In the genomic region with DNA sequence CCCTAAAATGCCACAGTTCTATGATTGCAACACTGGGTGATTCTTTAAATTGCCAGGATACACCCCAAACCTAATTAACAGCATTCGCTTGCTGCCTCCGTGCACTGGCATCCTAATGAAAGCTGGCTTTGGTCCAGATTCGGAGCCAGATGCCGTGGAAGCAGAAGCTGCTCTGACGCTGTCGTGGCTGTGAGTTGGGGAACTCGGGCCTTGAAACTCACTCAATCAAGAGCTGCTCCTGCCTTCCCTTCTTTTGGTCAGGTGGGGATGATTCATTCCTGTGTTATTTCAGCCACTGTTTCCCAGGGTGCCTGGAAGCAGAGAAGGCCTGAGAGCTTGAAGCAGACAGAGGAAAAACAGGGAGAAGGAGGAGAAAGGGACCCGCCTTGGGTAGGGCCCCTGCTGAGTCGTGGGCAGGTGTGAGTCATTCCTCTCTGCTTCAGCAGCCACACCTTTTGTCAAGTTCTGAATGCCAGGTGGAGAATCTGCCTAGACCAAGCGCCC, we compare ENCODE assay signal across 8 cellular contexts. TPM values are rescaled to one million over a fixed set of nuclear protein-coding genes. Genes with fewer than 3 reads are reported as not detected.
DNase-seq lines count a peak whose midpoint lies in the region; ATAC-seq, FAIRE-seq and TF ChIP-seq lines count a peak whose summit lies in the region.

No MANE protein-coding gene starts in this region.

- H3K36me3 ChIP-seq in endodermal cell (ENCODE audit: control insufficient read depth, insufficient read depth, low read length) = no peaks in the 10 kb centered on the region

- H3K9me3 ChIP-seq in endodermal cell (ENCODE audit: control insufficient read depth, low read length) = no peaks in the 10 kb centered on the region

- H3K4me1 ChIP-seq in endodermal cell (ENCODE audit: control insufficient read depth, insufficient read depth, low read length) = no peaks in the 10 kb centered on the region

- H3K9me3 Mint-ChIP-seq in endodermal cell (no peaks in the 10 kb centered on the region), nephron progenitor cell (no peaks in the 10 kb centered on the region)

- H3K27me3 ChIP-seq in endodermal cell (ENCODE audit: control insufficient read depth, insufficient read depth, low read length, poor library complexity, severe bottlenecking) = no peaks in the 10 kb centered on the region

- no peak overlapping the region for H3K27ac ChIP-seq in endodermal cell (ENCODE audit: low read depth, low read length)

- peak; percentile 42 for DNase-seq in 8988T
- peak; percentile 76 for DNase-seq in H54 (ENCODE audit: insufficient read length, low spot score)
- peak; percentile 48 for DNase-seq in NCI-H774 (lab: John Stamatoyannopoulos, UW)
- peak; percentile 96 for DNase-seq in endodermal cell
- DNase-seq in nephron progenitor cell = no peak
- no peak for DNase-seq in HuH-7 (ENCODE audit: low spot score)

- no peak for TF ChIP-seq CTCF in endodermal cell (conservative IDR thresholded peaks at IDR 0.05)
- no peak for TF ChIP-seq CTCF in nephron progenitor cell (IDR thresholded peaks at IDR 0.05)

- H3K36me3 Mint-ChIP-seq in endodermal cell (ENCODE audit: low read depth) (no peaks in the 10 kb centered on the region), nephron progenitor cell (ENCODE audit: low read depth) (no peaks in the 10 kb centered on the region)

- H3K27ac Mint-ChIP-seq in endodermal cell (peak overlapping the region; percentile 73), nephron progenitor cell (peak overlapping the region; percentile 49)

- H3K9ac ChIP-seq in endodermal cell (ENCODE audit: extremely low read depth, low read length, poor library complexity, severe bottlenecking) = peak overlapping the region; percentile 16

- TF ChIP-seq POLR2A in H54 (IDR thresholded peaks at IDR 0.05; ENCODE audit: low read depth, low read length) = no peak

- no peaks in the 10 kb centered on the region for H3K27me3 Mint-ChIP-seq in endodermal cell (ENCODE audit: insufficient read depth)
- H3K27me3 Mint-ChIP-seq in nephron progenitor cell (ENCODE audit: low read depth, poor library complexity) = peaks cover 11% of the 10 kb centered on the region

- FAIRE-seq in H54 (lab: Jason Lieb, UNC) = peak; percentile 62

- ATAC-seq in GM21360 (IDR thresholded peaks at IDR 0.05; ENCODE audit: unreplicated experiment) (no peak), HG02571 (IDR thresholded peaks at IDR 0.05; ENCODE audit: unreplicated experiment) (no peak)

- H3K4me3 ChIP-seq in endodermal cell (ENCODE audit: low read length) = peak overlapping the region; percentile 21

- peaks cover 23% of the 10 kb centered on the region for H3K4me1 Mint-ChIP-seq in endodermal cell
- peaks cover 31% of the 10 kb centered on the region for H3K4me1 Mint-ChIP-seq in nephron progenitor cell

- 26 to 35% methylated on average over 8 to 10 of the region's 10 CpGs for WGBS in endodermal cell (ENCODE audit: insufficient coverage in 1 of 2, insufficient read length in 1 of 2), 2 experiments

- H3K4me3 Mint-ChIP-seq in endodermal cell (no peak overlapping the region), nephron progenitor cell (peak overlapping the region; percentile 33)

RNA-seq across cellular contexts. Expression of gene DSP, which starts 36.2 kb away (rescaled TPM):
- 100 to 1,000 TPM; 123 to 152 TPM for total RNA-seq in endodermal cell
- polyA plus RNA-seq in endodermal cell (2013, experiment 1 of 2) = 41.5 TPM
- polyA plus RNA-seq in endodermal cell (2013, experiment 2 of 2) = 42.5 TPM

Comparison
In these comparisons a context has a peak if more than half of its experiments do, and no peak if none do; other contexts are left out.
1. DNase-seq: peak in 8988T (single experiment), H54 (single experiment), NCI-H774 (single experiment) and endodermal cell (single experiment); none in nephron progenitor cell (single experiment) and HuH-7 (single experiment).